In genomic region chr10:132512693-132513345, GRCh38 we compare ENCODE assay signal across 19 cellular contexts.
"Had no signal": no experiment of that assay in that cellular context is flagged by ENCODE, and none has a peak within 500 bp of the region (broad histone marks: within the 10 kb centered on the region; RNA-seq: fewer than 3 reads in every experiment).

No MANE protein-coding gene starts in this region.

- ATAC-seq: activated T-cell treated with anti-CD3 and anti-CD28 coated beads, Interleukin-2, amount 50 U/mL, for 72 hours; effector memory CD8-positive, alpha-beta T cell; left colon; right lobe of liver; stimulated activated naive B cell treated with anti-CD40 and anti-IgM and Interleukin-4, amounts not matched to agents 10 μg/mL and 1 μg/mL and 100 μg/mL, for 72 hours had no signal

- H3K27me3 ChIP-seq: right lobe of liver, SJSA1, thyroid gland had no signal

- H3K36me3 ChIP-seq: esophagus squamous epithelium, prostate gland, right lobe of liver, SJSA1, thyroid gland had no signal

- H3K27ac ChIP-seq: esophagus squamous epithelium, prostate gland, right lobe of liver, SJSA1, thyroid gland had no signal

- H3K9me3 Mint-ChIP-seq: activated naive CD8-positive, alpha-beta T cell treated with anti-CD3 and anti-CD28 coated beads for 36 hours; effector memory CD8-positive, alpha-beta T cell; nephron had no signal

- H3K27ac Mint-ChIP-seq: activated naive CD8-positive, alpha-beta T cell treated with anti-CD3 and anti-CD28 coated beads for 36 hours; activated T-cell treated with anti-CD3 and anti-CD28 coated beads, Interleukin-2, amount 50 U/mL, for 72 hours; effector memory CD8-positive, alpha-beta T cell; stimulated activated naive B cell treated with anti-CD40 and anti-IgM and Interleukin-4, amounts not matched to agents 10 μg/mL and 1 μg/mL and 100 μg/mL, for 72 hours had no signal

- H3K9me3 ChIP-seq: esophagus squamous epithelium, prostate gland, right lobe of liver, SJSA1, thyroid gland had no signal

- H3K4me3 ChIP-seq: esophagus squamous epithelium, lung, prostate gland, right lobe of liver, SJSA1, thyroid gland had no signal

- DNase-seq: activated CD4-positive, alpha-beta T cell treated with anti-CD3 and anti-CD28 coated beads, Interleukin-2, amount 50 U/mL, for 1 hour; activated CD4-positive, CD25-positive, alpha-beta regulatory T cell; activated gamma-delta T cell treated with Interleukin-2 at 50 U/mL for 16 hours; activated naive CD8-positive, alpha-beta T cell treated with anti-CD3 and anti-CD28 coated beads for 36 hours; activated T-cell treated with anti-CD3 and anti-CD28 coated beads, Interleukin-2, amount 50 U/mL, for 72 hours; amniotic stem cell; caudate nucleus; effector memory CD8-positive, alpha-beta T cell; esophagus squamous epithelium; left colon; midbrain; occipital lobe; right lobe of liver; stimulated activated naive B cell treated with anti-CD40 and anti-IgM and Interleukin-4, amounts not matched to agents 10 μg/mL and 1 μg/mL and 100 μg/mL, for 72 hours; thyroid gland had no signal

- H3K36me3 Mint-ChIP-seq: activated naive CD8-positive, alpha-beta T cell treated with anti-CD3 and anti-CD28 coated beads for 36 hours; stimulated activated naive B cell treated with anti-CD40 and anti-IgM and Interleukin-4, amounts not matched to agents 10 μg/mL and 1 μg/mL and 100 μg/mL, for 72 hours had no signal

- H3K4me3 Mint-ChIP-seq: activated naive CD8-positive, alpha-beta T cell treated with anti-CD3 and anti-CD28 coated beads for 36 hours; activated T-cell treated with anti-CD3 and anti-CD28 coated beads, Interleukin-2, amount 50 U/mL, for 72 hours; effector memory CD8-positive, alpha-beta T cell; nephron; stimulated activated naive B cell treated with anti-CD40 and anti-IgM and Interleukin-4, amounts not matched to agents 10 μg/mL and 1 μg/mL and 100 μg/mL, for 72 hours had no signal

- H3K27me3 Mint-ChIP-seq: activated naive CD8-positive, alpha-beta T cell treated with anti-CD3 and anti-CD28 coated beads for 36 hours; stimulated activated naive B cell treated with anti-CD40 and anti-IgM and Interleukin-4, amounts not matched to agents 10 μg/mL and 1 μg/mL and 100 μg/mL, for 72 hours had no signal
